In the genomic region with DNA sequence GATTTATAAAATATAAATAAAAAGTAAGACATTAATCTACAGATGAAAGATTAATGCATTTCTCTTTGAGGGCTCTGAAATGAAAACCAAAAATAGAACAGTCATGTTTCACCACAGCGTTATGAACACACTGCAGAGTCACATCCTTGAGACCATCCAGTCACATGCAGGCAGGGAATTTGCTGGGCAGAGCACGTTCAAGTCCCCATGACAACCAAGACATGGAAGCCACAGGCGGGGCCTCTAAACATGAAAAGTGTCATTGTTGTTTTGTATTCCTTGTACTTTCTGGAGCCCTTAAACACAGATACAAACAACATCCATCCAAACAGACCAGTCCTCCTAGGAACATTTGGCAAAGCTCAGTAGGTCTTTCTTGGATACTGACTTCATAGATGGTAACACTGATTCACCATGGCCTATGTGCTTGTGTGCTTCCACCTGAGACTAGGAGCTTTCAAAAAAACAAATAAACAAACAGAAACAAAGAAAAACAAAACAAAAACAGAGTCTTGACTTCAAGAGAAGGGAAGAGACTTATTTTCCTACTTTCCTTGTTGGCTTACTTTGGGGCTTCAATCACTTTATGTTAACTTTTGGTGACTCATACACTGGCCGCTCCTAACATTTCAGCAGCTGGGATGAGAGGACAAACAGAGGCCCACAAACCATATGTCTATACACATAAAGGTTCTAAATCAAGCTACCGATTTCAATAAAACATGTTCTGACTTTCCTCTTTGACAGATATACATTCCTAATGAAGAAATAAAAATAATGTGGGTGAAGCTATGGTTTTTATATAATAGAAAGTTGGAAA, we compare ENCODE assay signal across 1 cellular context.
TF ChIP-seq lines count a peak whose summit lies in the region.

No MANE protein-coding gene starts in this region.

TF ChIP-seq in SK-N-SH, 30 proteins besides CTCF, POLR2A, EP300 and RAD21 (continued from another document):
- TF ChIP-seq RXRA (IDR thresholded peaks at IDR 0.05; ENCODE audit: borderline replicate concordance, low read depth) (no peak), SMC3 (IDR thresholded peaks at IDR 0.05; ENCODE audit: low read depth, low read length) (no peak), TAF1 (IDR thresholded peaks at IDR 0.05; ENCODE audit: borderline replicate concordance, low read depth, low read length) (no peak), FOXM1 (IDR thresholded peaks at IDR 0.05; ENCODE audit: low read depth) (no peak)
- TF ChIP-seq, protein P1, sequence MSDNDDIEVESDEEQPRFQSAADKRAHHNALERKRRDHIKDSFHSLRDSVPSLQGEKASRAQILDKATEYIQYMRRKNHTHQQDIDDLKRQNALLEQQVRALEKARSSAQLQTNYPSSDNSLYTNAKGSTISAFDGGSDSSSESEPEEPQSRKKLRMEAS (IDR thresholded peaks at IDR 0.05; ENCODE audit: low read depth): no peak
